ENCODE assay signal across 18 cellular contexts in the genomic region with DNA sequence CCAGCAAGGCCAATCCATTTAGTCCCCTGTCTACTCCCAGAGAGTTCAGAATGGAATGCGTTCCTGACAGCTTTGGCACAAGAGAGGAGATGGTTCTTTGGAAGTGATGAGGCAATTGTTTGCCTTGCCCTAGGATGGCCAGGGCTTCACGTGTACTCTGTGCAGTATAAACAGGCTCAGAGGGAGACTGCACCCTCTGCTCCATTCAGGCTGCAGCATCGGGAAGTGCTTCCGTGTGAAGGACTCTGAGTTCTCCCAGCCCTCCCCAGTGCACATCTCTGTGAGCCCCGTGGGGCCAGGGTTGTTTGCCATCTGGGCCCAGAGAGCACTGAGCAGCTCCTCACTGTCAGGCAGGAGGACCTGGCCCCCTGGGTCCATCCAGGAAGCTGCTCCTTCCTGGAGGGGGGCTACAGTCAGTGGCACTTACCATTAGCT.
"Had no signal": no experiment of that assay in that cellular context is flagged by ENCODE, and none has a peak within 500 bp of the region (broad histone marks: within the 10 kb centered on the region; RNA-seq: fewer than 3 reads in every experiment).

No MANE protein-coding gene starts in this region.

- DNase-seq: activated CD4-positive, alpha-beta T cell treated with anti-CD3 and anti-CD28 coated beads, Interleukin-2, amount 50 U/mL, for 1 hour; activated CD4-positive, CD25-positive, alpha-beta regulatory T cell treated with anti-CD3 and anti-CD28 coated beads, Interleukin-2, amount 50 U/mL, for 72 hours; activated naive CD4-positive, alpha-beta T cell treated with Interleukin-2 at 50 U/mL for 16 hours; activated naive CD8-positive, alpha-beta T cell treated with anti-CD3 and anti-CD28 coated beads, Interleukin-2, amount 10 ng/mL, durations not matched to agents 7 days and 5 days; activated T-cell treated with anti-CD3 and anti-CD28 coated beads, Interleukin-2, amount 50 U/mL, for 1 hour; amygdala; foreskin melanocyte; hypothalamus; left lung; mammary epithelial cell; occipital lobe; stimulated activated CD4-positive, alpha-beta T cell treated with anti-CD3 and anti-CD28 coated beads, Interleukin-2, amount 100 ng/mL, for 24 hours; stimulated activated naive CD8-positive, alpha-beta T cell treated with anti-CD3 and anti-CD28 coated beads, Interleukin-15, Interleukin-2, amounts not matched to agents 100 U/mL and 50 U/mL, for 24 hours; substantia nigra; T1000; tibial artery had no signal

- FAIRE-seq: keratinocyte had no signal

- H3K9me3 ChIP-seq: left lung, tibial artery had no signal

- H3K27me3 ChIP-seq: tibial artery had no signal

- H3K36me3 ChIP-seq: left lung, tibial artery had no signal

- H3K4me1 ChIP-seq: left lung had no signal

- H3K27ac ChIP-seq: coronary artery, left lung, tibial artery had no signal

- H3K4me3 ChIP-seq: coronary artery, left lung, tibial artery had no signal
